Comparison of ENCODE assay signal across 31 cellular contexts in the genomic region with DNA sequence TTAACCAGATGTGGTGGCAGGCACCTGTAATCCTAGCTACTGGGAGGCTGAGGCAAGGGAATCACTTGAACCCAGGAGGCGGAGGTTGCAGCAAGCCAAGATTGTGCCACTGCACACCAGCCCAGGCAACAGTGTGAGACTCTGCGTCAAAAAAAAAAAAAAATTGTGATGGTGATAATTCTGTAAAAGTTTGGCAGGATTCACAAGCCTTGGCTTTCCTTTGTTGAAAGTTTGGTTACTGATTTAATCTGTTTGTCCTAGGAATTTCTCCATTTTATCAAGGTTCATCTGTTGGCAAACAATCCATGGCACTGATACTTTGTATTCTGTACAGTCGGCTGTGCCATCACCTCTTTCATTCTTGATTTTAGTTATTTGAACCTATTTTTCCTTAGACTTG. TPM values are rescaled to one million over a fixed set of nuclear protein-coding genes. Genes with fewer than 3 reads are reported as not detected.
"Had no signal": no experiment of that assay in that cellular context is flagged by ENCODE, and none has a peak within 500 bp of the region (broad histone marks: within the 10 kb centered on the region; RNA-seq: fewer than 3 reads in every experiment).

No MANE protein-coding gene starts in this region.

- H3K9me3 Mint-ChIP-seq: activated CD8-positive, alpha-beta T cell treated with anti-CD3 and anti-CD28 coated beads for 36 hours; activated naive CD4-positive, alpha-beta T cell treated with anti-CD3 and anti-CD28 coated beads for 36 hours; activated naive CD8-positive, alpha-beta T cell treated with anti-CD3 and anti-CD28 coated beads, Interleukin-2, amount 50 U/mL, for 24 hours; activated T-cell treated with anti-CD3 and anti-CD28 coated beads, Interleukin-2, amount 50 U/mL, for 4 hours; activated T-helper 1 cell treated with anti-CD3 and anti-CD28 coated beads, Interleukin-12 subunit alpha, Interleukin-12 subunit beta, Interleukin-2, Interleukin-4 antibody, amounts not matched to agents 30 ng/mL and 10 ng/mL and 1 ng/mL, durations not matched to agents 14 hours and 24 hours and 36 hours; brain; T-helper 1 cell treated with Interleukin-12 subunit alpha and Interleukin-12 subunit beta and Interleukin-4 antibody, amounts not matched to agents 30 μg/mL and 1 μg/mL, for 36 hours; T-helper 2 cell treated with Interferon-gamma antibody and Interleukin-4, amounts not matched to agents 5 μg/mL and 100 μg/mL, for 36 hours; WTC11 had no signal

- H3K27me3 ChIP-seq: MG63 had no signal

- ATAC-seq: activated CD8-positive, alpha-beta T cell treated with anti-CD3 and anti-CD28 coated beads for 36 hours; activated naive CD8-positive, alpha-beta T cell treated with anti-CD3 and anti-CD28 coated beads, Interleukin-2, amount 50 U/mL, for 24 hours; activated T-cell treated with anti-CD3 and anti-CD28 coated beads, Interleukin-2, amount 50 U/mL, for 4 hours; K562; Panc1; WTC11 had no signal

- H3K27ac Mint-ChIP-seq: activated CD8-positive, alpha-beta T cell treated with anti-CD3 and anti-CD28 coated beads for 36 hours; activated naive CD4-positive, alpha-beta T cell treated with anti-CD3 and anti-CD28 coated beads for 36 hours; activated naive CD8-positive, alpha-beta T cell treated with anti-CD3 and anti-CD28 coated beads, Interleukin-2, amount 50 U/mL, for 24 hours; activated T-helper 1 cell treated with anti-CD3 and anti-CD28 coated beads, Interleukin-12 subunit alpha, Interleukin-12 subunit beta, Interleukin-2, Interleukin-4 antibody, amounts not matched to agents 30 ng/mL and 10 ng/mL and 1 ng/mL, durations not matched to agents 14 hours and 24 hours and 36 hours; brain; T-helper 1 cell treated with Interleukin-12 subunit alpha and Interleukin-12 subunit beta and Interleukin-4 antibody, amounts not matched to agents 30 μg/mL and 1 μg/mL, for 36 hours; T-helper 2 cell treated with Interferon-gamma antibody and Interleukin-4, amounts not matched to agents 5 μg/mL and 100 μg/mL, for 36 hours; WTC11 had no signal

- H3K4me1 Mint-ChIP-seq: activated naive CD8-positive, alpha-beta T cell treated with anti-CD3 and anti-CD28 coated beads, Interleukin-2, amount 50 U/mL, for 24 hours had no signal

- H3K36me3 Mint-ChIP-seq: activated naive CD8-positive, alpha-beta T cell had no signal

- H3K4me1 ChIP-seq: SJSA1 had no signal

- H3K9me3 ChIP-seq: MG63, SJSA1, SK-N-SH had no signal

- H3K27ac ChIP-seq: SJSA1 had no signal

- H3K9ac ChIP-seq: SK-N-SH had no signal

- DNase-seq: activated CD4-positive, alpha-beta T cell treated with anti-CD3 and anti-CD28 coated beads for 1 hour; activated CD4-positive, alpha-beta T cell treated with anti-CD3 and anti-CD28 coated beads for 48 hours; activated CD8-positive, alpha-beta T cell treated with anti-CD3 and anti-CD28 coated beads for 36 hours; activated gamma-delta T cell treated with Interleukin-2 at 50 U/mL for 16 hours; activated naive CD4-positive, alpha-beta T cell treated with anti-CD3 and anti-CD28 coated beads for 36 hours; activated naive CD8-positive, alpha-beta T cell treated with anti-CD3 and anti-CD28 coated beads, Interleukin-2, amount 50 U/mL, for 24 hours; activated T-cell treated with anti-CD3 and anti-CD28 coated beads, Interleukin-2, amount 50 U/mL, for 4 hours; anterior cingulate cortex; central memory CD4-positive, alpha-beta T cell; MG63; NCI-H1048; NCI-H1105 treated with DMSO at 0.1 percent for 48 hours; NCI-H1436; NCI-H1694; NCI-H1930; NCI-H2081 treated with DMSO at 0.1 percent for 48 hours; NCI-H345; NCI-H524 treated with DMSO at 0.1 percent for 48 hours; SHP77 treated with DMSO at 0.1 percent for 48 hours; SK-N-SH had no signal

- H3K4me3 ChIP-seq: K562, MG63, SJSA1 had no signal

- H3K4me3 Mint-ChIP-seq: activated CD8-positive, alpha-beta T cell treated with anti-CD3 and anti-CD28 coated beads for 36 hours; activated naive CD4-positive, alpha-beta T cell treated with anti-CD3 and anti-CD28 coated beads for 36 hours; activated naive CD8-positive, alpha-beta T cell; activated naive CD8-positive, alpha-beta T cell treated with anti-CD3 and anti-CD28 coated beads, Interleukin-2, amount 50 U/mL, for 24 hours; activated T-cell treated with anti-CD3 and anti-CD28 coated beads, Interleukin-2, amount 50 U/mL, for 4 hours; activated T-helper 1 cell treated with anti-CD3 and anti-CD28 coated beads, Interleukin-12 subunit alpha, Interleukin-12 subunit beta, Interleukin-2, Interleukin-4 antibody, amounts not matched to agents 30 ng/mL and 10 ng/mL and 1 ng/mL, durations not matched to agents 14 hours and 24 hours and 36 hours; brain; T-helper 1 cell treated with Interleukin-12 subunit alpha and Interleukin-12 subunit beta and Interleukin-4 antibody, amounts not matched to agents 30 μg/mL and 1 μg/mL, for 36 hours; T-helper 2 cell treated with Interferon-gamma antibody and Interleukin-4, amounts not matched to agents 5 μg/mL and 100 μg/mL, for 36 hours; WTC11 had no signal

RNA-seq across cellular contexts. Expression of gene CARD14, which starts 38.8 kb away (rescaled TPM):
- total RNA-seq: activated CD8-positive, alpha-beta memory T cell treated with anti-CD3 and anti-CD28 coated beads for 36 hours; activated naive CD4-positive, alpha-beta T cell treated with anti-CD3 and anti-CD28 coated beads for 36 hours; activated T-cell treated with anti-CD3 and anti-CD28 coated beads, Interleukin-2, amount 50 U/mL, for 4 hours; activated T-helper 1 cell treated with anti-CD3 and anti-CD28 coated beads, Interleukin-12 subunit alpha, Interleukin-12 subunit beta, Interleukin-2, Interleukin-4 antibody, amounts not matched to agents 30 ng/mL and 10 ng/mL and 1 ng/mL, durations not matched to agents 14 hours and 24 hours and 36 hours; K562; RPMI7951; SJSA1 had no signal
- polyA plus RNA-seq: K562 had no signal
